2 cellular contexts compared by ENCODE assay signal in the genomic region with DNA sequence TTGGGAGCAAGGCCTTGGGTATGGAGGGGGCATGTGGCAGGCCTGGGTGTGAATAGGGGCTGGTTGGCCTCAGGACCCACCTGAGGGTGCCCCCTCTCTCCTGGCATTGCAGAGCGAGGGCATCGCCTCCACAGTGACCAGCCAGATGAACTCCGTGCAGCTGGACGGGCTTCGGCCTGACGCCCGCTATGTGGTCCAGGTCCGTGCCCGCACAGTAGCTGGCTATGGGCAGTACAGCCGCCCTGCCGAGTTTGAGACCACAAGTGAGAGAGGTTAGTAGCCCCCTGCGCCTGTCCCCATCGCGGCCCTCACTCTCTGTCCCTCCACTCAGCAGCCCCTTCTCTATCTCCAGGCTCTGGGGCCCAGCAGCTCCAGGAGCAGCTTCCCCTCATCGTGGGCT.
TF ChIP-seq lines count a peak whose summit lies in the region.

No MANE protein-coding gene starts in this region.

TF ChIP-seq in H1, 55 proteins besides CTCF, POLR2A, EP300 and RAD21:
- TF ChIP-seq BRCA1 (IDR thresholded peaks at IDR 0.05; ENCODE audit: low read depth, low read length) (no peak), ZNF274 (IDR thresholded peaks at IDR 0.05; ENCODE audit: borderline replicate concordance, extremely low read depth, low read length) (no peak), SP4 (IDR thresholded peaks at IDR 0.05; ENCODE audit: low read length) (no peak), ASH2L (IDR thresholded peaks at IDR 0.05; ENCODE audit: low read length) (no peak), KDM1A (IDR thresholded peaks at IDR 0.05; ENCODE audit: borderline replicate concordance, low read length) (no peak), TBP (IDR thresholded peaks at IDR 0.05; ENCODE audit: low read depth, low read length) (no peak), PHF8 (conservative IDR thresholded peaks at IDR 0.05; ENCODE audit: low read depth, low read length) (no peak)
- TF ChIP-seq, protein P1, sequence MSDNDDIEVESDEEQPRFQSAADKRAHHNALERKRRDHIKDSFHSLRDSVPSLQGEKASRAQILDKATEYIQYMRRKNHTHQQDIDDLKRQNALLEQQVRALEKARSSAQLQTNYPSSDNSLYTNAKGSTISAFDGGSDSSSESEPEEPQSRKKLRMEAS (IDR thresholded peaks at IDR 0.05) = no peak
- TF ChIP-seq, protein P2, sequence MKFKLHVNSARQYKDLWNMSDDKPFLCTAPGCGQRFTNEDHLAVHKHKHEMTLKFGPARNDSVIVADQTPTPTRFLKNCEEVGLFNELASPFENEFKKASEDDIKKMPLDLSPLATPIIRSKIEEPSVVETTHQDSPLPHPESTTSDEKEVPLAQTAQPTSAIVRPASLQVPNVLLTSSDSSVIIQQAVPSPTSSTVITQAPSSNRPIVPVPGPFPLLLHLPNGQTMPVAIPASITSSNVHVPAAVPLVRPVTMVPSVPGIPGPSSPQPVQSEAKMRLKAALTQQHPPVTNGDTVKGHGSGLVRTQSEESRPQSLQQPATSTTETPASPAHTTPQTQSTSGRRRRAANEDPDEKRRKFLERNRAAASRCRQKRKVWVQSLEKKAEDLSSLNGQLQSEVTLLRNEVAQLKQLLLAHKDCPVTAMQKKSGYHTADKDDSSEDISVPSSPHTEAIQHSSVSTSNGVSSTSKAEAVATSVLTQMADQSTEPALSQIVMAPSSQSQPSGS (IDR thresholded peaks at IDR 0.05; ENCODE audit: low read length) = no peak

TF ChIP-seq in GM12891, 5 proteins besides CTCF, POLR2A, EP300 and RAD21:
- TF ChIP-seq POU2F2 (IDR thresholded peaks at IDR 0.05; ENCODE audit: low read depth, low read length) (no peak), POLR2AphosphoS5 (IDR thresholded peaks at IDR 0.05; ENCODE audit: low read depth, low read length) (no peak), PAX5 (IDR thresholded peaks at IDR 0.05; ENCODE audit: insufficient read depth, low read length, severe bottlenecking) (no peak), SPI1 (IDR thresholded peaks at IDR 0.05; ENCODE audit: low read depth, low read length) (no peak), TAF1 (IDR thresholded peaks at IDR 0.05; ENCODE audit: low read depth, low read length) (no peak)
